1 cellular context compared by ENCODE assay signal in the genomic region with DNA sequence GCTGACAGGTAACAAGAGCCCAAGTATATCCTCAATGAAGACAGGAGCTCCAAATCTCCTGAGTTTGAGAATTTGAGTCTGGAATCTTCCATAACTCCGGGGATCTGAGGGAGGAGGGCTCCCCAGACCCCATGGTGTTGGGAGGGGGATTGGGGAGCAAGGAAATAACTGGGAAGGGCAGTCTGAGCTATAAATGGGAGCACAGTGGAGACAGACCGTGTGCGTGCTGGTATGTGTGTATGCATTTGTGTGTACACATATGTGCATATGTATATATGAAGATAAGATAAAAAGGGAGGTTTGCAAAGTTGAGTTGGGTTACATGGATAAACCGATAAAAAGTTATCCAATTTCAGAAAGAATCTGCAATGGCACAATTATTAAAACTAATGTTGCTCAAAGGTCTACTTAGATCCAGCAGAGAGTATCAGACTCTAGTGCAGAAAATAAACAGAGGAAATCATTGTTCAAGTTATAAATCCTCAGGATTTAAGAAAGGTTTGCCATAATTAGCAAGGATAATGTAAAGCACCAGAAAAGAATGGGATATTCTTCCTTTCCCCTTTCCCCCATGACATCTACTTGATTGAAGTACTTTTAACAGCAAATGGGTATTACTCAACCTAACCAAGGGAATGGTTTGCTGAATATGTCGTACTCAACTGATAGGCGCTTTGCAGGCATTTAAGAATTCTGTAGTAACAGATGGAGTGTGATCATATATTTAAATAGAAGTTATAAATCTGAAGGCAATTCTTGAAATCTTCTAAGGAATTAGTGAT.
TF ChIP-seq lines count a peak whose summit lies in the region.

No MANE protein-coding gene starts in this region.

TF ChIP-seq in IMR-90, 13 proteins besides CTCF, POLR2A, EP300 and RAD21 (continued from another document):
- no peak for TF ChIP-seq MXI1 (IDR thresholded peaks at IDR 0.05; ENCODE audit: borderline replicate concordance, low read depth, low read length)
- TF ChIP-seq, protein P1, sequence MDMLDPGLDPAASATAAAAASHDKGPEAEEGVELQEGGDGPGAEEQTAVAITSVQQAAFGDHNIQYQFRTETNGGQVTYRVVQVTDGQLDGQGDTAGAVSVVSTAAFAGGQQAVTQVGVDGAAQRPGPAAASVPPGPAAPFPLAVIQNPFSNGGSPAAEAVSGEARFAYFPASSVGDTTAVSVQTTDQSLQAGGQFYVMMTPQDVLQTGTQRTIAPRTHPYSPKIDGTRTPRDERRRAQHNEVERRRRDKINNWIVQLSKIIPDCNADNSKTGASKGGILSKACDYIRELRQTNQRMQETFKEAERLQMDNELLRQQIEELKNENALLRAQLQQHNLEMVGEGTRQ (IDR thresholded peaks at IDR 0.05; ENCODE audit: low read depth, low read length), result no peak
- TF ChIP-seq RFX5 (IDR thresholded peaks at IDR 0.05; ENCODE audit: low read depth, low read length), result no peak
- no peak for TF ChIP-seq RCOR1 (IDR thresholded peaks at IDR 0.05; ENCODE audit: insufficient replicate concordance, low read length)
- TF ChIP-seq MAZ (IDR thresholded peaks at IDR 0.05; ENCODE audit: borderline replicate concordance, low read depth, low read length), result no peak
- no peak for TF ChIP-seq BHLHE40 (IDR thresholded peaks at IDR 0.05; ENCODE audit: low read depth, low read length)
- no peak for TF ChIP-seq SMC3 (IDR thresholded peaks at IDR 0.05; ENCODE audit: low read depth, low read length)
- no peak for TF ChIP-seq FOS (IDR thresholded peaks at IDR 0.05; ENCODE audit: low read depth, low read length)
- no peak for TF ChIP-seq NFE2L2 (IDR thresholded peaks at IDR 0.05; ENCODE audit: low read depth, low read length)
- no peak for TF ChIP-seq CHD1 (IDR thresholded peaks at IDR 0.05; ENCODE audit: low read depth, low read length)
TF ChIP-seq in IMR-90: peak in this region for 0.
